In the genomic region with DNA sequence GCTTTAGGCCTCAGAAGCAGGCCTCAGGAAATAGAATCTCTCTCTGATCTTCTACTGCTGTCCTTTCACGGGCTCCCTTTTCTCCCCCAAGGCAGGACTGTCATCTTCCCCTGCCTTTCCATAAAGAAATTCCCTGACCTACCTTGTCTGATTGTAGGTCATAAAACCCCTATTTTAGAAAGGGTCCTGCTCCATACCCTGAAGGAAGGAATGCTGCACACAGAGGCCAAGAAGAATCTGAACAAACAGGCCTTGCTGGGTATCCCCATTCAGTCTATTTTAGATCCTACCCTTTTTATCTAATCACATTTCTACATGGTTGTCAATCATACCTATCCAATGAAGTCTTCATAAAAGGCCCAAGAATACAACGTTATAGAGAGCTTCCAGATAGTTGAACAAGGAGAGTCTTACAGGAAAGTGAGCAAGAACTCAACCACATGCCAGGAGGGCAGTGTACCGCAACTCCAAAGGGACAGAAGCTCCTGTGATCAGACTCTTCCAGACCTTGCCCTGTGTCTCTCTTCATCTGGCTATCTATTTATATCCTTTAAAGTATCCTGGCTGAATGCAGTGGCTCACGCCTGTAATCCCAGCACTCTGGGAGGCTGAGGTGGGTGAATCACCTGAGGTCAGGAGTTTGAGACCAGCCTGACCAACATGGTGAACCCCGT, we compare ENCODE assay signal across 16 cellular contexts.
"Had no signal": no experiment of that assay in that cellular context is flagged by ENCODE, and none has a peak within 500 bp of the region (broad histone marks: within the 10 kb centered on the region; RNA-seq: fewer than 3 reads in every experiment).

No MANE protein-coding gene starts in this region.

- ATAC-seq: activated naive CD4-positive, alpha-beta T cell treated with anti-CD3 and anti-CD28 coated beads, Interleukin-2, amount 50 U/mL, for 72 hours; mucosa of descending colon; right cardiac atrium; stimulated activated naive CD8-positive, alpha-beta T cell treated with anti-CD3 and anti-CD28 coated beads, Interleukin-15, Interleukin-2, amounts not matched to agents 100 U/mL and 50 U/mL, for 24 hours had no signal

- H3K36me3 Mint-ChIP-seq: activated CD4-positive, alpha-beta memory T cell treated with anti-CD3 and anti-CD28 coated beads for 36 hours; activated naive CD4-positive, alpha-beta T cell treated with anti-CD3 and anti-CD28 coated beads, Interleukin-2, amount 50 U/mL, for 72 hours; naive B cell had no signal

- H3K9me3 Mint-ChIP-seq: activated B cell treated with CpG ODN at 0.5 μM for 24 hours; activated CD4-positive, alpha-beta memory T cell treated with anti-CD3 and anti-CD28 coated beads for 36 hours; activated naive CD4-positive, alpha-beta T cell treated with anti-CD3 and anti-CD28 coated beads, Interleukin-2, amount 50 U/mL, for 72 hours; activated T-helper 1 cell treated with anti-CD3 and anti-CD28 coated beads, Interleukin-12 subunit alpha, Interleukin-12 subunit beta, Interleukin-2, Interleukin-4 antibody, amounts not matched to agents 30 ng/mL and 10 ng/mL and 1 ng/mL, durations not matched to agents 14 hours and 24 hours and 36 hours; naive B cell had no signal

- H3K4me3 Mint-ChIP-seq: activated B cell treated with CpG ODN at 0.5 μM for 24 hours; activated CD4-positive, alpha-beta memory T cell treated with anti-CD3 and anti-CD28 coated beads for 36 hours; activated T-helper 1 cell treated with anti-CD3 and anti-CD28 coated beads, Interleukin-12 subunit alpha, Interleukin-12 subunit beta, Interleukin-2, Interleukin-4 antibody, amounts not matched to agents 30 ng/mL and 10 ng/mL and 1 ng/mL, durations not matched to agents 14 hours and 24 hours and 36 hours; naive B cell had no signal

- DNase-seq: activated B cell treated with CpG ODN at 0.5 μM for 24 hours; activated CD4-positive, alpha-beta memory T cell treated with anti-CD3 and anti-CD28 coated beads for 36 hours; activated CD4-positive, alpha-beta T cell treated with anti-CD3 and anti-CD28 coated beads for 4 hours; activated gamma-delta T cell treated with Interleukin-2 at 50 U/mL for 16 hours; activated T-cell treated with anti-CD3 and anti-CD28 coated beads for 4 hours; dermis blood vessel endothelial cell; effector memory CD4-positive, alpha-beta T cell; foreskin fibroblast; left ventricle myocardium inferior; mucosa of descending colon; naive B cell; right cardiac atrium; stimulated activated naive CD8-positive, alpha-beta T cell treated with anti-CD3 and anti-CD28 coated beads, Interleukin-15, Interleukin-2, amounts not matched to agents 100 U/mL and 50 U/mL, for 24 hours; substantia nigra had no signal

- H3K27me3 Mint-ChIP-seq: activated B cell treated with CpG ODN at 0.5 μM for 24 hours; activated CD4-positive, alpha-beta memory T cell treated with anti-CD3 and anti-CD28 coated beads for 36 hours had no signal

- H3K4me1 Mint-ChIP-seq: activated B cell treated with CpG ODN at 0.5 μM for 24 hours had no signal

- H3K27ac Mint-ChIP-seq: activated B cell treated with CpG ODN at 0.5 μM for 24 hours; activated CD4-positive, alpha-beta memory T cell treated with anti-CD3 and anti-CD28 coated beads for 36 hours; activated naive CD4-positive, alpha-beta T cell treated with anti-CD3 and anti-CD28 coated beads, Interleukin-2, amount 50 U/mL, for 72 hours; activated T-helper 1 cell treated with anti-CD3 and anti-CD28 coated beads, Interleukin-12 subunit alpha, Interleukin-12 subunit beta, Interleukin-2, Interleukin-4 antibody, amounts not matched to agents 30 ng/mL and 10 ng/mL and 1 ng/mL, durations not matched to agents 14 hours and 24 hours and 36 hours had no signal
